8 cellular contexts compared by ENCODE assay signal in the genomic region with DNA sequence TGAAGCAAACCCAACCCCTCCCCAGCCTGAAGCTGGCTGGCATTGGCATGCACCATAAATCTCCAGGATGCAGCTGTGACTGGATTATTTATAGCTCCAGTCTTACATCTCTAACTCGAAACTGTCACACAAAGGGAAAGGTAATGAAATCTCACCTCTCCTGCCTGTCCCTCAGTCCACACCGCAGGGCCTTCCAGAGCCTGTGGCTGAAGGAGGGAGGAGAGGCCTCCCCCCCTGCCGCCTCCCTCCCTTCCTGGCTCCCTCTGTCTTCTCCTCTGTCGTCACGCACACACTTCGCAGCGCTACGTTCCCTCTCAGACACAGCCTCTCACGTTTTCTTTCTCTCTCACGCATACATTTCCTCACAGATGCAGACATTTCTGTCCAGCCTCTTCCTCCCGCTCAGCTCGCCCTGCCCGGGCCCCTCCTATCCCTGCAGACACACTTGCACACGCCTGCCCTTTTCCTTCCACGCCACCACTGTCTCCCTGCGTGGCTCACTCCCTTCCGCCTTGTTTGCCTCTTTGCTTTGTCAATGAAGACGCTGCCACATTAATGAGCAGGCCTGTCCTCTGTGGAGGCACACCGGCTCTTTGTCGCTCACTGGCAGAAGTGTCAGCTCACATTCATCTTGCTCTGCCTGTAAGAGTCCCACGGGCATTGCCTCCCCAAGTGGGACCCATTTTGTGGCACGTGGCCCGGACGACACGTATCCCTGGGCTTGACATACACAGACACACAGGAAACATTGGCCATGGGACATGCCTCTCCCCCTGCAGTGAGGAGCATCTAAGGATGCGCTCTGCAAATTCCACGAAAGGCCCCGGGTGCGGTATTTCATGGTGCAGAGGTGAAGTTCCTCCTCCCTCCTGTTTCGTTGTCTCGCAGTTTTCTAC. TPM values are rescaled to one million over a fixed set of nuclear protein-coding genes. Genes with fewer than 3 reads are reported as not detected.
DNase-seq lines count a peak whose midpoint lies in the region; TF ChIP-seq lines count a peak whose summit lies in the region.

No MANE protein-coding gene starts in this region.

- peaks cover 4% of the 10 kb centered on the region for H3F3A ChIP-seq in MM.1S (ENCODE audit: insufficient read depth, low read length)

- H3K4me1 ChIP-seq in MM.1S (ENCODE audit: low read length) (peaks cover 32% of the 10 kb centered on the region), BE2C (peaks cover 17% of the 10 kb centered on the region)

- H3K27me3 ChIP-seq in MM.1S (replicated peaks; ENCODE audit: insufficient read depth, low read length) = no peaks in the 10 kb centered on the region
- H3K27me3 ChIP-seq in BE2C = no peaks in the 10 kb centered on the region

- H3K4me1 Mint-ChIP-seq in T-helper 1 cell treated with Interleukin-12 subunit alpha and Interleukin-12 subunit beta and Interleukin-4 antibody, amounts not matched to agents 30 μg/mL and 1 μg/mL, for 36 hours (ENCODE audit: low read depth) = peaks cover 14% of the 10 kb centered on the region
- H3K4me1 Mint-ChIP-seq in activated T-helper 1 cell treated with anti-CD3 and anti-CD28 coated beads, Interleukin-12 subunit alpha, Interleukin-12 subunit beta, Interleukin-2, Interleukin-4 antibody, amounts not matched to agents 30 ng/mL and 10 ng/mL and 1 ng/mL, durations not matched to agents 14 hours and 24 hours and 36 hours (ENCODE audit: low read depth) = peaks cover 26% of the 10 kb centered on the region

- H3K27ac ChIP-seq in MM.1S (ENCODE audit: low read length) = peak overlapping the region; percentile 92

- peak overlapping the region; percentile 68 for H3K4me2 ChIP-seq in MM.1S (ENCODE audit: low read depth, low read length)

- intact Hi-C loops in activated T-helper 1 cell treated with anti-CD3 and anti-CD28 coated beads, Interleukin-12 subunit alpha, Interleukin-12 subunit beta, Interleukin-2, Interleukin-4 antibody, amounts not matched to agents 30 ng/mL and 10 ng/mL and 1 ng/mL, durations not matched to agents 14 hours and 24 hours and 36 hours (cut with micrococcal nuclease) = no loop called here

- no peaks in the 10 kb centered on the region for H4K20me1 ChIP-seq in MM.1S (ENCODE audit: insufficient read depth, low read length)

- H3K4me3 ChIP-seq in MM.1S (ENCODE audit: low read length) = peak overlapping the region; percentile 45
- no peak overlapping the region for H3K4me3 ChIP-seq in BE2C (ENCODE audit: low read depth, low read length)

- H3K9me3 ChIP-seq in MM.1S (replicated peaks; ENCODE audit: insufficient read depth, low read length) (no peaks in the 10 kb centered on the region), BE2C (no peaks in the 10 kb centered on the region)

- H3K36me3 Mint-ChIP-seq in T-helper 1 cell treated with Interleukin-12 subunit alpha and Interleukin-12 subunit beta and Interleukin-4 antibody, amounts not matched to agents 30 μg/mL and 1 μg/mL, for 36 hours (ENCODE audit: low read depth) = no peaks in the 10 kb centered on the region
- H3K36me3 Mint-ChIP-seq in activated T-helper 1 cell treated with anti-CD3 and anti-CD28 coated beads, Interleukin-12 subunit alpha, Interleukin-12 subunit beta, Interleukin-2, Interleukin-4 antibody, amounts not matched to agents 30 ng/mL and 10 ng/mL and 1 ng/mL, durations not matched to agents 14 hours and 24 hours and 36 hours (ENCODE audit: low read depth) = no peaks in the 10 kb centered on the region

- no peaks in the 10 kb centered on the region for H3K27me3 Mint-ChIP-seq in T-helper 1 cell treated with Interleukin-12 subunit alpha and Interleukin-12 subunit beta and Interleukin-4 antibody, amounts not matched to agents 30 μg/mL and 1 μg/mL, for 36 hours (ENCODE audit: low read depth)
- H3K27me3 Mint-ChIP-seq in activated T-helper 1 cell treated with anti-CD3 and anti-CD28 coated beads, Interleukin-12 subunit alpha, Interleukin-12 subunit beta, Interleukin-2, Interleukin-4 antibody, amounts not matched to agents 30 ng/mL and 10 ng/mL and 1 ng/mL, durations not matched to agents 14 hours and 24 hours and 36 hours (ENCODE audit: insufficient read depth) = peaks cover 2% of the 10 kb centered on the region

- peak overlapping the region; percentile 23 for H3K27ac Mint-ChIP-seq in T-helper 1 cell treated with Interleukin-12 subunit alpha and Interleukin-12 subunit beta and Interleukin-4 antibody, amounts not matched to agents 30 μg/mL and 1 μg/mL, for 36 hours
- H3K27ac Mint-ChIP-seq in activated T-helper 1 cell treated with anti-CD3 and anti-CD28 coated beads, Interleukin-12 subunit alpha, Interleukin-12 subunit beta, Interleukin-2, Interleukin-4 antibody, amounts not matched to agents 30 ng/mL and 10 ng/mL and 1 ng/mL, durations not matched to agents 14 hours and 24 hours and 36 hours = peak overlapping the region; percentile 64

- H3K36me3 ChIP-seq in MM.1S (replicated peaks; ENCODE audit: insufficient read depth, low read length) (no peaks in the 10 kb centered on the region), BE2C (no peaks in the 10 kb centered on the region)

- no peaks in the 10 kb centered on the region for H3K9me2 ChIP-seq in MM.1S (replicated peaks; ENCODE audit: insufficient read depth, low read length)

- peak overlapping the region; percentile 78 for H2AFZ ChIP-seq in MM.1S (ENCODE audit: low read length)

- H3K79me2 ChIP-seq in MM.1S (ENCODE audit: low read length) = no peaks in the 10 kb centered on the region

- peak overlapping the region; percentile 32 for H3K4me3 Mint-ChIP-seq in T-helper 1 cell treated with Interleukin-12 subunit alpha and Interleukin-12 subunit beta and Interleukin-4 antibody, amounts not matched to agents 30 μg/mL and 1 μg/mL, for 36 hours
- no peak overlapping the region for H3K4me3 Mint-ChIP-seq in activated T-helper 1 cell treated with anti-CD3 and anti-CD28 coated beads, Interleukin-12 subunit alpha, Interleukin-12 subunit beta, Interleukin-2, Interleukin-4 antibody, amounts not matched to agents 30 ng/mL and 10 ng/mL and 1 ng/mL, durations not matched to agents 14 hours and 24 hours and 36 hours

- TF ChIP-seq CTCF in MM.1S (IDR thresholded peaks at IDR 0.05; ENCODE audit: low read length) = no peak
- no peak for TF ChIP-seq CTCF in BE2C (IDR thresholded peaks at IDR 0.05; ENCODE audit: low read depth, low read length)

- no peak for DNase-seq in T-helper 1 cell
- peak; percentile 77 for DNase-seq in MM.1S
- no peak for DNase-seq in activated T-helper 1 cell treated with anti-CD3 and anti-CD28 coated beads, Interleukin-12 subunit alpha, Interleukin-12 subunit beta, Interleukin-2, Interleukin-4 antibody, amounts not matched to agents 30 ng/mL and 10 ng/mL and 1 ng/mL, durations not matched to agents 14 hours and 24 hours and 36 hours (ENCODE audit: low spot score)
- peak; percentile 47 for DNase-seq in iris pigment epithelial cell (ENCODE audit: low read depth)
- DNase-seq in superior temporal gyrus (ENCODE audit: extremely low spot score) = peak; percentile 46
- no peak for DNase-seq in BE2C
- DNase-seq in iPS-NIHi7 (ENCODE audit: extremely low spot score) = no peak

- peak overlapping the region; percentile 55 for H3K9ac ChIP-seq in MM.1S (ENCODE audit: low read length)

- no peaks in the 10 kb centered on the region for H3K9me3 Mint-ChIP-seq in T-helper 1 cell treated with Interleukin-12 subunit alpha and Interleukin-12 subunit beta and Interleukin-4 antibody, amounts not matched to agents 30 μg/mL and 1 μg/mL, for 36 hours
- no peaks in the 10 kb centered on the region for H3K9me3 Mint-ChIP-seq in activated T-helper 1 cell treated with anti-CD3 and anti-CD28 coated beads, Interleukin-12 subunit alpha, Interleukin-12 subunit beta, Interleukin-2, Interleukin-4 antibody, amounts not matched to agents 30 ng/mL and 10 ng/mL and 1 ng/mL, durations not matched to agents 14 hours and 24 hours and 36 hours

RNA-seq across cellular contexts. Expression of a gene that starts 27.9 kb away (rescaled TPM):
- total RNA-seq in activated T-helper 1 cell treated with anti-CD3 and anti-CD28 coated beads, Interleukin-12 subunit alpha, Interleukin-12 subunit beta, Interleukin-2, Interleukin-4 antibody, amounts not matched to agents 30 ng/mL and 10 ng/mL and 1 ng/mL, durations not matched to agents 14 hours and 24 hours and 36 hours = 24.9 and 26.5 TPM in 2 replicates
- polyA plus RNA-seq in BE2C (2012; ENCODE audit: insufficient read depth, insufficient read length, low read depth) = 148 TPM

Comparison
In these comparisons a context has a peak if more than half of its experiments do, and no peak if none do; other contexts are left out.
1. DNase-seq: peak in MM.1S (single experiment), iris pigment epithelial cell (single experiment) and superior temporal gyrus (single experiment); none in T-helper 1 cell (0 of 5), activated T-helper 1 cell treated with anti-CD3 and anti-CD28 coated beads, Interleukin-12 subunit alpha, Interleukin-12 subunit beta, Interleukin-2, Interleukin-4 antibody, amounts not matched to agents 30 ng/mL and 10 ng/mL and 1 ng/mL, durations not matched to agents 14 hours and 24 hours and 36 hours (single experiment), BE2C (single experiment) and iPS-NIHi7 (single experiment).